Comparison of ENCODE assay signal across 11 cellular contexts in the genomic region with DNA sequence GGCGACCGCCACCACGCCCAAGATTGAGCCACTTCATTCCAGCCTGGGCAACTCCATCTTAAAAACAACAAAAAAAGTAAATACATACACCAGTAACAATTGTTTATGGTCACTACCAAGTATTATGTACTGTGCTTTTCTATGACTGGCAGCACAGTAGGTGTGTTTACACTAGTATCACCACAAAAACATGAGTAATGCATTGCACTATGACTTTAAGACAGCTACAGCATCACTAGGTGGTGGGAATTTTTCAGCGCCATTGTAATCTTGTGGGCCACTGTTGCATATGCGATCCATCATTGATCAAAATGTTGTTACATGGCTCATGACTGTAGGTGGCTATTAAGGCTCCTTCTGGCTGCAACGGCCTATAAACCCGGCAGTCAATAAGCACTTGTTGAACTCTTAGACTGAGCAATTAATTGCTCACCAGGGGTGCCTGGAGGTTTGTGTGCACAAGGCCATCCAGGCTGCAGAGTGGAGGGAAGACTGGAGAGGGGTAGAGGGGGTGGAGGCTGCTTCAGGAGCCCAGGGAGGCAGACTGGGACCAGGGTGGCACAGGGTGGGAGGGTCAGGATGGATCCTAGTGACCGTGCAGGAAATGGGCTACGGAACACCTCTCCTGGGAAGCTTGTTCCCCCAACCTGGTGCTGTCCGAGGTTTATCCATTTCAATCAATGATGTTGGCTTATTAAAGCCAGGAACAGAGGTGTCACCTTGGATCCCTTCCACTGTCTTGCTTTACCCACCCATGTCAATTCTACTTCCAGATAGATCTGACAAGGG. TPM values are rescaled to one million over a fixed set of nuclear protein-coding genes. Genes with fewer than 3 reads are reported as not detected.
DNase-seq lines count a peak whose midpoint lies in the region; ATAC-seq and TF ChIP-seq lines count a peak whose summit lies in the region.
"Had no signal": no experiment of that assay in that cellular context is flagged by ENCODE, and none has a peak within 500 bp of the region (broad histone marks: within the 10 kb centered on the region; RNA-seq: fewer than 3 reads in every experiment).

No MANE protein-coding gene starts in this region.

- H3K27ac Mint-ChIP-seq in activated B cell treated with CpG ODN at 0.5 μM for 24 hours: peak overlapping the region; percentile 73

- CTCF ChIA-PET in activated B cell treated with CpG ODN at 0.5 μM for 24 hours (lab: Charles Lee): no interaction called here

- DNase-seq in DMS79 treated with DMSO at 0.1 percent for 48 hours (lab: John Stamatoyannopoulos, UW) (peak; percentile 83), HT1080 (ENCODE audit: low read depth) (peak; percentile 71), activated B cell treated with CpG ODN at 0.5 μM for 24 hours (no peak), NCI-H446 treated with DMSO at 0.1 percent for 48 hours (lab: John Stamatoyannopoulos, UW) (no peak)
- DNase-seq: KG1, thyroid gland had no signal

- peaks cover 65% of the 10 kb centered on the region for H3K4me1 Mint-ChIP-seq in activated B cell treated with CpG ODN at 0.5 μM for 24 hours

- intact Hi-C loops in activated B cell treated with CpG ODN at 0.5 μM for 24 hours (cut with micrococcal nuclease): loop anchor here (2.0 kb wide), 1 partner anchor 111 kb away; a partner anchor contains a TSS

- peak overlapping the region; percentile 17 for H3K4me3 ChIP-seq in mononuclear cell (ENCODE audit: low read length)
- H3K4me3 ChIP-seq: thyroid gland had no signal

- POLR2A ChIA-PET in activated B cell treated with CpG ODN at 0.5 μM for 24 hours (lab: Charles Lee): interaction anchor here (0.6 to 5.8 kb wide), 3 partner anchors 46 to 63 kb away, joined by 6 to 49 read pairs (median 6); a partner anchor contains a TSS

- H3K4me3 Mint-ChIP-seq in activated B cell treated with CpG ODN at 0.5 μM for 24 hours: no peak overlapping the region

- no peaks in the 10 kb centered on the region for H3K9me3 Mint-ChIP-seq in activated B cell treated with CpG ODN at 0.5 μM for 24 hours

- ATAC-seq in activated B cell treated with CpG ODN at 0.5 μM for 24 hours (ENCODE audit: low read depth) (no peak), GM21717 (IDR thresholded peaks at IDR 0.05; ENCODE audit: unreplicated experiment) (no peak), HG02763 (IDR thresholded peaks at IDR 0.05; ENCODE audit: unreplicated experiment) (no peak), GM19324 (IDR thresholded peaks at IDR 0.05; ENCODE audit: low FRiP score, unreplicated experiment) (no peak)
- ATAC-seq: left lobe of liver had no signal

- H3K27me3 Mint-ChIP-seq in activated B cell treated with CpG ODN at 0.5 μM for 24 hours: no peaks in the 10 kb centered on the region

- H3K9me3 ChIP-seq in mononuclear cell (ENCODE audit: low read depth, low read length): no peaks in the 10 kb centered on the region
- H3K9me3 ChIP-seq: thyroid gland had no signal

- H3K36me3 Mint-ChIP-seq in activated B cell treated with CpG ODN at 0.5 μM for 24 hours (ENCODE audit: low read depth): no peaks in the 10 kb centered on the region

- H3K4me1 ChIP-seq in mononuclear cell (ENCODE audit: insufficient read depth, low read length): peaks cover 88% of the 10 kb centered on the region

- TF ChIP-seq CTCF in activated B cell treated with CpG ODN at 0.5 μM for 24 hours (IDR thresholded peaks at IDR 0.05): no peak

- no peaks in the 10 kb centered on the region for H3K27me3 ChIP-seq in mononuclear cell (ENCODE audit: insufficient read depth, low read length)
- H3K27me3 ChIP-seq: thyroid gland had no signal

RNA-seq across cellular contexts. Expression of a gene that starts 17.9 kb away (rescaled TPM):
- total RNA-seq in HT1080 (2014; rRNA removed; shearing (Covaris generic)): 155 and 158 TPM in 2 replicates
- 111 and 119 TPM in 2 replicates for polyA plus RNA-seq in HT1080 (2015; cell fraction: cytosol; rRNA removed)
- 240 and 255 TPM in 2 replicates for polyA plus RNA-seq in HT1080 (2015; cell fraction: nucleus; rRNA removed)
- total RNA-seq in activated B cell treated with CpG ODN at 0.5 μM for 24 hours (92.2 and 101 TPM in 2 replicates), mononuclear cell (61.7 TPM)

RNA-seq across cellular contexts. Expression of a gene that starts 47.1 kb away (rescaled TPM):
- 37.4 and 54.9 TPM in 2 replicates for total RNA-seq in HT1080 (2014; rRNA removed; shearing (Covaris generic))
- polyA plus RNA-seq in HT1080 (2015; cell fraction: cytosol; rRNA removed): 44.3 and 51.8 TPM in 2 replicates
- polyA plus RNA-seq in HT1080 (2015; cell fraction: nucleus; rRNA removed): 41.0 and 44.7 TPM in 2 replicates
- total RNA-seq in activated B cell treated with CpG ODN at 0.5 μM for 24 hours (31.7 and 37.2 TPM in 2 replicates), mononuclear cell (37.9 TPM)

RNA-seq across cellular contexts. Expression of a gene that starts 47.8 kb away (rescaled TPM):
- total RNA-seq in HT1080 (2014; rRNA removed; shearing (Covaris generic)): 649 and 701 TPM in 2 replicates
- polyA plus RNA-seq in HT1080 (2015; cell fraction: cytosol; rRNA removed): 673 and 731 TPM in 2 replicates
- 468 and 492 TPM in 2 replicates for polyA plus RNA-seq in HT1080 (2015; cell fraction: nucleus; rRNA removed)
- total RNA-seq in activated B cell treated with CpG ODN at 0.5 μM for 24 hours (281 and 303 TPM in 2 replicates), mononuclear cell (353 TPM)

Comparison
In these comparisons a context has a peak if more than half of its experiments do, and no peak if none do; other contexts are left out.
1. DNase-seq: peak in DMS79 treated with DMSO at 0.1 percent for 48 hours (single experiment) and HT1080 (single experiment); none in activated B cell treated with CpG ODN at 0.5 μM for 24 hours (single experiment) and NCI-H446 treated with DMSO at 0.1 percent for 48 hours (single experiment).